ENCODE assay signal across 20 cellular contexts in genomic region chr5:158951951-158952545, GRCh38.
DNase-seq lines count a peak whose midpoint lies in the region; ATAC-seq and TF ChIP-seq lines count a peak whose summit lies in the region.
"Had no signal": no experiment of that assay in that cellular context is flagged by ENCODE, and none has a peak within 500 bp of the region (broad histone marks: within the 10 kb centered on the region; RNA-seq: fewer than 3 reads in every experiment).

No MANE protein-coding gene starts in this region.

- peaks cover 21% of the 10 kb centered on the region for H3K4me1 ChIP-seq in neural progenitor cell
- H3K4me1 ChIP-seq: Caco-2 had no signal

- H3K9me3 Mint-ChIP-seq in brain, result no peaks in the 10 kb centered on the region
- H3K9me3 Mint-ChIP-seq in neural progenitor cell, result no peaks in the 10 kb centered on the region
- H3K9me3 Mint-ChIP-seq: effector memory CD8-positive, alpha-beta T cell; natural killer cell had no signal

- TF ChIP-seq CTCF in GM12865 (IDR thresholded peaks at IDR 0.05; ENCODE audit: insufficient read depth, low read depth, low read length, missing control alignments) (no peak), brain (conservative IDR thresholded peaks at IDR 0.05) (no peak), neural progenitor cell (IDR thresholded peaks at IDR 0.05) (no peak)

- peak overlapping the region in 2 of 5 experiments; percentile 42 to 70 for H3K4me3 Mint-ChIP-seq in brain
- no peak overlapping the region for H3K4me3 Mint-ChIP-seq in neural progenitor cell
- H3K4me3 Mint-ChIP-seq: effector memory CD8-positive, alpha-beta T cell; natural killer cell had no signal

- H3K27me3 Mint-ChIP-seq in brain (no peaks in the 10 kb centered on the region), neural progenitor cell (ENCODE audit: insufficient read depth, low read depth) (no peaks in the 10 kb centered on the region)

- no peaks in the 10 kb centered on the region for H3K36me3 ChIP-seq in neural progenitor cell
- H3K36me3 ChIP-seq: thoracic aorta had no signal

- DNase-seq in GM12865 (ENCODE audit: low read depth), result peak; percentile 41
- peak; percentile 47 for DNase-seq in NAMALWA (ENCODE audit: low spot score)
- DNase-seq in neural progenitor cell (ENCODE audit: low spot score), result peak; percentile 61
- no peak for DNase-seq in cerebellum (ENCODE audit: low spot score)
- no peak for DNase-seq in GM19238 (ENCODE audit: insufficient read length, low spot score)
- DNase-seq: activated CD4-positive, alpha-beta T cell treated with anti-CD3 and anti-CD28 coated beads, Interleukin-2, amount 50 U/mL, for 48 hours; activated T-cell treated with anti-CD3 and anti-CD28 coated beads for 4 hours; AML-193; amniotic stem cell; Caco-2; caudate nucleus; effector memory CD8-positive, alpha-beta T cell; head of caudate nucleus; MV-4-11; natural killer cell; NCI-H2081 treated with DMSO at 0.1 percent for 48 hours; SW 1271 had no signal

- H3K27ac ChIP-seq in neural progenitor cell, result no peak overlapping the region
- H3K27ac ChIP-seq: thoracic aorta had no signal

- H3K27ac Mint-ChIP-seq in brain (peak overlapping the region in 4 of 5 experiments; percentile 9 to 93 (median 47)), neural progenitor cell (no peak overlapping the region)
- H3K27ac Mint-ChIP-seq: effector memory CD8-positive, alpha-beta T cell; natural killer cell had no signal

- peaks cover 62% of the 10 kb centered on the region for H3K4me1 Mint-ChIP-seq in brain
- H3K4me1 Mint-ChIP-seq in neural progenitor cell, result peaks cover 73% of the 10 kb centered on the region
- H3K4me1 Mint-ChIP-seq: natural killer cell had no signal

- no peaks in the 10 kb centered on the region for H3K79me2 ChIP-seq in neural progenitor cell (ENCODE audit: low read depth)

- H3F3A ChIP-seq in neural progenitor cell (ENCODE audit: low read depth), result peaks cover 31% of the 10 kb centered on the region

- peaks cover 98% of the 10 kb centered on the region for H3K27me3 ChIP-seq in neural progenitor cell

- H2AFZ ChIP-seq in neural progenitor cell (replicated peaks), result no peak overlapping the region

- peak overlapping the region; percentile 73 for H3K4me2 ChIP-seq in neural progenitor cell

- H4K20me1 ChIP-seq in neural progenitor cell (ENCODE audit: low read depth), result peaks cover 10% of the 10 kb centered on the region

- H3K9ac ChIP-seq in neural progenitor cell, result no peak overlapping the region

- H3K4me3 ChIP-seq in GM12865 (ENCODE audit: low read depth, low read length), result peak overlapping the region; percentile 29
- peak overlapping the region; percentile 22 for H3K4me3 ChIP-seq in neural progenitor cell
- H3K4me3 ChIP-seq: thoracic aorta had no signal

- no peak for ATAC-seq in HG02623 (IDR thresholded peaks at IDR 0.05; ENCODE audit: unreplicated experiment)
- ATAC-seq: effector memory CD8-positive, alpha-beta T cell; natural killer cell had no signal

- no peaks in the 10 kb centered on the region for H3K9me3 ChIP-seq in neural progenitor cell (ENCODE audit: low read depth)
- H3K9me3 ChIP-seq: Caco-2, thoracic aorta had no signal

- H3K36me3 Mint-ChIP-seq in brain (no peaks in the 10 kb centered on the region), neural progenitor cell (no peaks in the 10 kb centered on the region)
- H3K36me3 Mint-ChIP-seq: natural killer cell had no signal

Comparison
In these comparisons a context has a peak if more than half of its experiments do, and no peak if none do; other contexts are left out.
1. DNase-seq: peak in GM12865 (single experiment), NAMALWA (single experiment) and neural progenitor cell (single experiment); none in cerebellum (single experiment) and GM19238 (single experiment).